Comparison of ENCODE assay signal across 16 cellular contexts in the genomic region with DNA sequence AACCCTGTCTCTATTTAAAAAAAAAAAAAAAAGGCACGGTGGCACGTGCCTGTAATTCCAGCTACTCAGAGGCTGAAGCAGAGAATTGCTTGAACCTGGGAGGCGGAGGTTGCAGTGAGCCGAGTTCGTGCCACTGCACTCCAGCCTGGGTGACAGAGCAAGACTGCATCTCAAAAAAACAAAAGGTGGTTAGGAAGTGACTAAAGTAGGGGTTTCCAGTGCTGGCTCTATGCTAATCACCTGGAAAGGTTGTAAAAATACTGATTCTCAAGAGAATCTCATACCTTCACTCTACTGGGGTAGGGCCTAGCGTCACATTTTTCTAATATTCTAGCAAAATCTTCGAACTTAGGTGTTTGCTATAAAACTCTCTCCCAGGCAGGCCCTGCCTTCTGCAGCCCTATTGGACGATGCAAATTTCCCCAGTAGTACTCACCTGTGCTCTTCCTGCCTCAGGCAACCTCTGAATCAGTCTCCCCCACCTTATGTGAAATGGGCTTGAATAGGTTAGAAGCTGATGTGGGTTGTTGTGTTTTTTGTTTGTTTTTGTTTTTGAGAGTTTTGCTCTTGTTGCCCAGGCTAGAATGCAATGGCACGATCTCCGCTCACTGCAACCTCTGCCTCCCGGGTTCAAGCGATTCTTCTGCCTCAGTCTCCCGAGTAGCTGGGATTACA. TPM values are rescaled to one million over a fixed set of nuclear protein-coding genes. Genes with fewer than 3 reads are reported as not detected.
"Had no signal": no experiment of that assay in that cellular context is flagged by ENCODE, and none has a peak within 500 bp of the region (broad histone marks: within the 10 kb centered on the region; RNA-seq: fewer than 3 reads in every experiment).

No MANE protein-coding gene starts in this region.

- H3K27me3 ChIP-seq: thyroid gland had no signal

- H3K36me3 Mint-ChIP-seq: activated naive CD4-positive, alpha-beta T cell treated with anti-CD3 and anti-CD28 coated beads, Interleukin-2, amount 50 U/mL, for 72 hours; brain; naive B cell; stimulated activated effector memory CD8-positive, alpha-beta T cell treated with anti-CD3 and anti-CD28 coated beads, Interleukin-12 subunit alpha, Interleukin-12 subunit beta, amount 100 ng/mL, for 72 hours had no signal

- DNase-seq: activated CD8-positive, alpha-beta memory T cell treated with anti-CD3 and anti-CD28 coated beads for 24 hours; activated gamma-delta T cell; amniotic stem cell; cortex of kidney; effector CD8-positive, alpha-beta T cell; left colon; naive B cell; T-helper 1 cell; thyroid gland had no signal

- H3K4me3 Mint-ChIP-seq: central memory CD8-positive, alpha-beta T cell; naive B cell; stimulated activated effector memory CD8-positive, alpha-beta T cell treated with anti-CD3 and anti-CD28 coated beads, Interleukin-12 subunit alpha, Interleukin-12 subunit beta, amount 100 ng/mL, for 72 hours had no signal

- ATAC-seq: stimulated activated effector memory CD8-positive, alpha-beta T cell treated with anti-CD3 and anti-CD28 coated beads, Interleukin-12 subunit alpha, Interleukin-12 subunit beta, amount 100 ng/mL, for 72 hours had no signal

- H3K9me3 ChIP-seq: thyroid gland had no signal

- H3K27ac ChIP-seq: thyroid gland, VCaP had no signal

- H3K9me3 Mint-ChIP-seq: activated naive CD4-positive, alpha-beta T cell treated with anti-CD3 and anti-CD28 coated beads, Interleukin-2, amount 50 U/mL, for 72 hours; brain; central memory CD8-positive, alpha-beta T cell; naive B cell; stimulated activated effector memory CD8-positive, alpha-beta T cell treated with anti-CD3 and anti-CD28 coated beads, Interleukin-12 subunit alpha, Interleukin-12 subunit beta, amount 100 ng/mL, for 72 hours had no signal

- H3K4me3 ChIP-seq: lung, thyroid gland had no signal

- H3K36me3 ChIP-seq: thyroid gland had no signal

RNA-seq across cellular contexts. Expression of gene SSC4D, which starts 18.8 kb away (rescaled TPM):
- total RNA-seq: mononuclear cell had no signal
